In the genomic region with DNA sequence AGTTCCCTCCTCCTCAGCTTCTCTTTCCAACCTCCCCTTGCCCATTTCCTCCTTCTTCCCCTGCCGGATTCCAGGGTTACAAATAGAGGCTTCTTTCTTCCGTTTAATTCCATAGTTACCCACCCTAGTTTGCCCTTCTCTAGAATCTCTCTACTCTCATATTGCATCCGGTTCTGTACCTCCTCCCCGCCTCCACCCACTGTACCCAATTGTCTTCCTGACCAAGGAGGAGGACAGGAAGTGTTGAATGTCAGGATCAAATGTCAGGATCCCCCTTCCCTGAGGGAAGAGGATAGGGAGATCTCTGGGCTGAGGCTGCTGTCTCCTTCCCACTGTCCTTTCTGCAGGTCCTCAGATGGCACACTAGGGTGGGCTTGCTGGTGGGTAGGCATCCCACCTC, we compare ENCODE assay signal across 12 cellular contexts. TPM values are rescaled to one million over a fixed set of nuclear protein-coding genes. Genes with fewer than 3 reads are reported as not detected.
DNase-seq lines count a peak whose midpoint lies in the region; ATAC-seq and FAIRE-seq lines count a peak whose summit lies in the region.
"Had no signal": no experiment of that assay in that cellular context is flagged by ENCODE, and none has a peak within 500 bp of the region (broad histone marks: within the 10 kb centered on the region; RNA-seq: fewer than 3 reads in every experiment).

No MANE protein-coding gene starts in this region.

- H3K4me1 Mint-ChIP-seq in central memory CD8-positive, alpha-beta T cell, result peaks cover 12% of the 10 kb centered on the region
- peaks cover 5 to 10% of the 10 kb centered on the region in 2 donors for H3K4me1 Mint-ChIP-seq in natural killer cell treated with Interleukin-12 subunit alpha and Interleukin-12 subunit beta and Interleukin-15 and Interleukin-18, amount 100 ng/mL, for 72 hours (ENCODE audit: low read depth in 2 of 2)

- ATAC-seq in central memory CD8-positive, alpha-beta T cell (replicated peaks; ENCODE audit: extremely low read depth, poor library complexity, severe bottlenecking), result no peak
- no peak for ATAC-seq in natural killer cell treated with Interleukin-12 subunit alpha and Interleukin-12 subunit beta and Interleukin-15 and Interleukin-18, amount 100 ng/mL, for 72 hours

- peaks cover 27% of the 10 kb centered on the region for H3K36me3 Mint-ChIP-seq in central memory CD8-positive, alpha-beta T cell (ENCODE audit: insufficient read depth)
- peaks cover 10% of the 10 kb centered on the region for H3K36me3 Mint-ChIP-seq in natural killer cell treated with Interleukin-12 subunit alpha and Interleukin-12 subunit beta and Interleukin-15 and Interleukin-18, amount 100 ng/mL, for 72 hours

- H3K27me3 Mint-ChIP-seq in central memory CD8-positive, alpha-beta T cell, result no peaks in the 10 kb centered on the region
- no peaks in the 10 kb centered on the region for H3K27me3 Mint-ChIP-seq in natural killer cell treated with Interleukin-12 subunit alpha and Interleukin-12 subunit beta and Interleukin-15 and Interleukin-18, amount 100 ng/mL, for 72 hours
- H3K27me3 Mint-ChIP-seq: stimulated activated naive CD8-positive, alpha-beta T cell treated with anti-CD3 and anti-CD28 coated beads, Interleukin-15, Interleukin-2, amounts not matched to agents 100 ng/mL and 50 ng/mL, for 24 hours had no signal

- no peak overlapping the region for H3K4me3 Mint-ChIP-seq in central memory CD8-positive, alpha-beta T cell
- no peak overlapping the region for H3K4me3 Mint-ChIP-seq in natural killer cell treated with Interleukin-12 subunit alpha and Interleukin-12 subunit beta and Interleukin-15 and Interleukin-18, amount 100 ng/mL, for 72 hours
- H3K4me3 Mint-ChIP-seq: stimulated activated naive CD8-positive, alpha-beta T cell treated with anti-CD3 and anti-CD28 coated beads, Interleukin-15, Interleukin-2, amounts not matched to agents 100 ng/mL and 50 ng/mL, for 24 hours had no signal

- H3K27ac Mint-ChIP-seq in central memory CD8-positive, alpha-beta T cell (ENCODE audit: low read depth), result peak overlapping the region; percentile 47
- H3K27ac Mint-ChIP-seq in natural killer cell treated with Interleukin-12 subunit alpha and Interleukin-12 subunit beta and Interleukin-15 and Interleukin-18, amount 100 ng/mL, for 72 hours, result peak overlapping the region; percentile 5 to 33
- H3K27ac Mint-ChIP-seq: stimulated activated naive CD8-positive, alpha-beta T cell treated with anti-CD3 and anti-CD28 coated beads, Interleukin-15, Interleukin-2, amounts not matched to agents 100 ng/mL and 50 ng/mL, for 24 hours had no signal

- peak; percentile 55 for FAIRE-seq in HTR-8/SVneo (lab: Jason Lieb, UNC)

- DNase-seq in DMS153 treated with DMSO at 0.1 percent for 48 hours (lab: John Stamatoyannopoulos, UW; ENCODE audit: unreplicated experiment), result peak; percentile 40
- peak; percentile 60 for DNase-seq in HTR-8/SVneo (ENCODE audit: insufficient read length, low spot score)
- DNase-seq in central memory CD8-positive, alpha-beta T cell (ENCODE audit: low spot score in 2 of 2), result no peak
- no peak for DNase-seq in natural killer cell treated with Interleukin-12 subunit alpha and Interleukin-12 subunit beta and Interleukin-15 and Interleukin-18, amount 100 ng/mL, for 72 hours (ENCODE audit: low spot score)
- no peak for DNase-seq in cerebellar nuclear complex (lab: John Stamatoyannopoulos, UW)
- DNase-seq in GM19238 (ENCODE audit: insufficient read length, low spot score), result no peak
- no peak for DNase-seq in NCI-H82 (lab: John Stamatoyannopoulos, UW)
- DNase-seq: activated CD4-positive, alpha-beta T cell treated with anti-CD3 and anti-CD28 coated beads for 1 hour; activated gamma-delta T cell treated with Interleukin-2 at 50 U/mL for 16 hours; occipital lobe; Right ventricle myocardium superior had no signal

- H3K9me3 Mint-ChIP-seq in central memory CD8-positive, alpha-beta T cell, result no peaks in the 10 kb centered on the region
- no peaks in the 10 kb centered on the region for H3K9me3 Mint-ChIP-seq in natural killer cell treated with Interleukin-12 subunit alpha and Interleukin-12 subunit beta and Interleukin-15 and Interleukin-18, amount 100 ng/mL, for 72 hours
- H3K9me3 Mint-ChIP-seq: stimulated activated naive CD8-positive, alpha-beta T cell treated with anti-CD3 and anti-CD28 coated beads, Interleukin-15, Interleukin-2, amounts not matched to agents 100 ng/mL and 50 ng/mL, for 24 hours had no signal

RNA-seq across cellular contexts. Expression of a gene that starts 25.2 kb away (rescaled TPM):
- 10 to 100 TPM; 68.5 to 79.0 TPM for total RNA-seq in natural killer cell treated with Interleukin-12 subunit alpha and Interleukin-12 subunit beta and Interleukin-15 and Interleukin-18, amount 100 ng/mL, for 72 hours

RNA-seq across cellular contexts. Expression of a gene that starts 29.4 kb away (rescaled TPM):
- not detected for total RNA-seq in natural killer cell treated with Interleukin-12 subunit alpha and Interleukin-12 subunit beta and Interleukin-15 and Interleukin-18, amount 100 ng/mL, for 72 hours
- total RNA-seq: occipital lobe, Right ventricle myocardium superior had no signal

Comparison
In these comparisons a context has a peak if more than half of its experiments do, and no peak if none do; other contexts are left out.
1. DNase-seq: peak in DMS153 treated with DMSO at 0.1 percent for 48 hours (single experiment) and HTR-8/SVneo (single experiment); none in central memory CD8-positive, alpha-beta T cell (0 of 2), natural killer cell treated with Interleukin-12 subunit alpha and Interleukin-12 subunit beta and Interleukin-15 and Interleukin-18, amount 100 ng/mL, for 72 hours (single experiment), cerebellar nuclear complex (0 of 2), GM19238 (single experiment) and NCI-H82 (single experiment).